In genomic region chr4:102501635-102502382, GRCh38 we compare ENCODE assay signal across 8 cellular contexts. TPM values are rescaled to one million over a fixed set of nuclear protein-coding genes. Genes with fewer than 3 reads are reported as not detected.
DNase-seq lines count a peak whose midpoint lies in the region; ATAC-seq and TF ChIP-seq lines count a peak whose summit lies in the region.

No MANE protein-coding gene starts in this region.

- H3K27me3 ChIP-seq in AG04450 (ENCODE audit: control insufficient read depth, insufficient read depth, low read length) (no peaks in the 10 kb centered on the region), right lobe of liver (no peaks in the 10 kb centered on the region)

- H3K9me3 ChIP-seq in AG04450 (ENCODE audit: control insufficient read depth, insufficient read depth, low read length) (no peaks in the 10 kb centered on the region; the same call in 1 of the 2 replicates), right lobe of liver (no peaks in the 10 kb centered on the region)

- POLR2A ChIA-PET in AG04450 (lab: Yijun Ruan, JAX) = interaction anchor here (0.5 kb wide), 1 partner anchor 36 kb away, joined by 3 read pairs; no protein-coding TSS in a partner anchor

- H3K36me3 ChIP-seq in right lobe of liver = no peaks in the 10 kb centered on the region

- H3K27ac ChIP-seq in AG04450 (ENCODE audit: low read depth, low read length) (peak overlapping the region; percentile 89), right lobe of liver (peak overlapping the region; percentile 97 to 98 (median 98))

- 0% methylated on average over 5 of the region's 63 CpGs for WGBS in right lobe of liver (ENCODE audit: insufficient coverage, low coverage, low lambda C conversion rate, missing lambda C conversion rate)

- ATAC-seq in GM18870 (IDR thresholded peaks at IDR 0.05; ENCODE audit: unreplicated experiment) (peak; percentile 53), HG03097 (IDR thresholded peaks at IDR 0.05; ENCODE audit: low FRiP score, unreplicated experiment) (peak; percentile 38), right lobe of liver (peak; percentile 74 to 84 (median 75))

- H3K4me3 ChIP-seq in AG04450 (ENCODE audit: low read depth, low read length) = peak overlapping the region; percentile 85
- H3K4me3 ChIP-seq in right lobe of liver = peak overlapping the region; percentile 61 to 83 (median 78)

- H3K4me1 ChIP-seq in right lobe of liver = peaks cover 0 to 32% (median 14%) of the 10 kb centered on the region in 4 donors

- CTCF ChIA-PET in AG04450 (lab: Charles Lee) = interaction anchor here (1.0 kb wide), 1 partner anchor 71 kb away, joined by 3 read pairs; no protein-coding TSS in a partner anchor

- TF ChIP-seq POLR2A in right lobe of liver (IDR thresholded peaks at IDR 0.05) = peak; percentile 51

- TF ChIP-seq CTCF in AG04450 (IDR thresholded peaks at IDR 0.05; ENCODE audit: low read depth, low read length) (no peak; the same call in 1 of the 2 replicates), right lobe of liver (IDR thresholded peaks at IDR 0.05) (no peak)

- no peak for DNase-seq in AG04450 (ENCODE audit: low read depth, low spot score)
- DNase-seq in NCI-H446 (lab: John Stamatoyannopoulos, UW) = peak; percentile 21 to 51
- peak; percentile 65 for DNase-seq in activated CD4-positive, alpha-beta T cell treated with anti-CD3 and anti-CD28 coated beads, Interleukin-2, amount 50 U/mL, for 1 hour
- peak; percentile 78 for DNase-seq in dermis blood vessel endothelial cell
- DNase-seq in right lobe of liver = peak; percentile 76 to 85 (median 80)
- peak; percentile 37 to 53 for DNase-seq in stimulated activated CD4-positive, alpha-beta T cell treated with anti-CD3 and anti-CD28 coated beads, Interleukin-4, amount 100 ng/mL, for 48 hours (ENCODE audit: low read depth in 2 of 2)

- intact Hi-C loops in right lobe of liver (cut with DNase I) = no loop called here

RNA-seq across cellular contexts. Expression of gene NFKB1, which starts 0.7 kb away (rescaled TPM):
- polyA plus RNA-seq in AG04450 (2011; rRNA removed) = 24.1 and 24.6 TPM in 2 replicates
- 39.1 and 40.2 TPM in 2 replicates for polyA minus RNA-seq in AG04450 (2011; rRNA and poly(A)+ RNA removed)
- 64.5 and 73.2 TPM in 2 replicates for total RNA-seq in dermis blood vessel endothelial cell
- 10 to 100 TPM; 13.8 to 48.6 (median 17.5) TPM for total RNA-seq in right lobe of liver
